Comparison of ENCODE assay signal across 1 cellular context in genomic region chr1:40966411-40966810, GRCh38.
TF ChIP-seq lines count a peak whose summit lies in the region.

No MANE protein-coding gene starts in this region.

TF ChIP-seq in IMR-90, 13 proteins besides CTCF, POLR2A, EP300 and RAD21:
- TF ChIP-seq CHD1 (IDR thresholded peaks at IDR 0.05; ENCODE audit: low read depth, low read length) (no peak), MAFK (IDR thresholded peaks at IDR 0.05; ENCODE audit: low read depth, low read length) (no peak), CEBPB (IDR thresholded peaks at IDR 0.05; ENCODE audit: low read depth, low read length) (no peak)
TF ChIP-seq in IMR-90: peak in this region for 0.
